In the genomic region with DNA sequence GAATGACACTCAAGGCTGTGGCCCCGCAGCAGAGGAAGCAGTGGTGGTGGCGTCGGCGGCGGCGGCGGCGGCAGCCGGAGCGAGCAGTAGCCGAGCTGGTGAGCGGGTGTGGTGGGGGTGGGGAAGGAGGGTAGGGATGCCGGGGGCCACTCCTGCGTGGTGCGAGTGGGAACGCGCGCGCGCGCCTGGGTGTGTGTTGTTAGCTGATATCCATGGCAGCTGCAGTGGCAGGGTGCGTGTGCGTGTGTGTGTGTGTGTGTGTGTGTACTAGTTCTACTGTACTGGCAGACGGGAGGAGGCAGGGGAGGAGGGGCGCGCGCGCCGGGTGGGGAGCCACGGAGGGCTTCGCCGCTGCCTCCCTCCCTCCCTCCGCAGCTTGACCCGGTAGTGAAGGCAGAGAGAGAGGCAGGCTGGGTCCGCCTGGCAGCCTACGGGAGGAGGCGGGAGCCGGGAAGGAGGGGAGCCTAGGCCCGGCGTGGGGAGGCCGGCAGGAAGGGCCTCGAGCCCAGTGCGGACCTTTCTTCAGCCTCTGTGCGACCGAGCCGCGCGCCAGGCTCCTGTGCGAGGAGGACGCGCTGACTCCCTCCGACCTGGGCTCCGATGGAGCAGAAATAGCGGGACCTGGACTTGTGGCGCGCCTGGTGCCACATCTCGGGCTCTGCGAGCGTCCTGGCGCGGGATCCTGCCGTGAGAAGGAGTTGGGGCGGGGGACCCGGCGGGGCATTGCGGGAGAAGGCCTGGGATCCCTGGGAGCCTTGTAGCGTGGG, we compare ENCODE assay signal across 1 cellular context.
TF ChIP-seq lines count a peak whose summit lies in the region.

Gene MAGI2, minus strand, starts transcription at position 110 of the 767 bp plus-strand sequence. CDS start 347 bp downstream, outside the sequence.

TF ChIP-seq in HEK293, 187 proteins besides CTCF, POLR2A, EP300 and RAD21 (continued from another document and continues in another):
- TF ChIP-seq, protein P1, sequence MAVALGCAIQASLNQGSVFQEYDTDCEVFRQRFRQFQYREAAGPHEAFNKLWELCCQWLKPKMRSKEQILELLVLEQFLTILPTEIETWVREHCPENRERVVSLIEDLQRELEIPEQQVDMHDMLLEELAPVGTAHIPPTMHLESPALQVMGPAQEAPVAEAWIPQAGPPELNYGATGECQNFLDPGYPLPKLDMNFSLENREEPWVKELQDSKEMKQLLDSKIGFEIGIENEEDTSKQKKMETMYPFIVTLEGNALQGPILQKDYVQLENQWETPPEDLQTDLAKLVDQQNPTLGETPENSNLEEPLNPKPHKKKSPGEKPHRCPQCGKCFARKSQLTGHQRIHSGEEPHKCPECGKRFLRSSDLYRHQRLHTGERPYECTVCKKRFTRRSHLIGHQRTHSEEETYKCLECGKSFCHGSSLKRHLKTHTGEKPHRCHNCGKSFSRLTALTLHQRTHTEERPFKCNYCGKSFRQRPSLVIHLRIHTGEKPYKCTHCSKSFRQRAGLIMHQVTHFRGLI (tag by site-specific recombination; IDR thresholded peaks at IDR 0.05), result peak; percentile 12; the same call in 1 of the 2 replicates
- no peak for TF ChIP-seq TRIM28 (IDR thresholded peaks at IDR 0.05; ENCODE audit: borderline replicate concordance, low read length)
- peak; percentile 49 for TF ChIP-seq ZBTB21 (tag by site-specific recombination; IDR thresholded peaks at IDR 0.05)
- TF ChIP-seq ZBTB6 (tag by site-specific recombination; IDR thresholded peaks at IDR 0.05), result no peak
- TF ChIP-seq ZNF664 (tag by site-specific recombination; IDR thresholded peaks at IDR 0.05), result no peak
- no peak for TF ChIP-seq ZNF830 (tag by site-specific recombination; IDR thresholded peaks at IDR 0.05; ENCODE audit: low read depth)
- TF ChIP-seq ZNF558 (tag by site-specific recombination; IDR thresholded peaks at IDR 0.05), result no peak
- no peak for TF ChIP-seq PRDM1 (tag by site-specific recombination; IDR thresholded peaks at IDR 0.05)
- no peak for TF ChIP-seq MEIS1 (CRISPR knock-in tag; IDR thresholded peaks at IDR 0.05; ENCODE audit: borderline replicate concordance)
- peak; percentile 61 for TF ChIP-seq ZIC2 (tag by site-specific recombination; IDR thresholded peaks at IDR 0.05)
- 0 out of 2 replicates have a peak, but pooled peaks have one; percentile 13 for TF ChIP-seq SCRT1 (tag by site-specific recombination; IDR thresholded peaks at IDR 0.05; ENCODE audit: borderline replicate concordance)
- TF ChIP-seq PRDM6 (tag by site-specific recombination; IDR thresholded peaks at IDR 0.05), result no peak
- TF ChIP-seq, protein P2, sequence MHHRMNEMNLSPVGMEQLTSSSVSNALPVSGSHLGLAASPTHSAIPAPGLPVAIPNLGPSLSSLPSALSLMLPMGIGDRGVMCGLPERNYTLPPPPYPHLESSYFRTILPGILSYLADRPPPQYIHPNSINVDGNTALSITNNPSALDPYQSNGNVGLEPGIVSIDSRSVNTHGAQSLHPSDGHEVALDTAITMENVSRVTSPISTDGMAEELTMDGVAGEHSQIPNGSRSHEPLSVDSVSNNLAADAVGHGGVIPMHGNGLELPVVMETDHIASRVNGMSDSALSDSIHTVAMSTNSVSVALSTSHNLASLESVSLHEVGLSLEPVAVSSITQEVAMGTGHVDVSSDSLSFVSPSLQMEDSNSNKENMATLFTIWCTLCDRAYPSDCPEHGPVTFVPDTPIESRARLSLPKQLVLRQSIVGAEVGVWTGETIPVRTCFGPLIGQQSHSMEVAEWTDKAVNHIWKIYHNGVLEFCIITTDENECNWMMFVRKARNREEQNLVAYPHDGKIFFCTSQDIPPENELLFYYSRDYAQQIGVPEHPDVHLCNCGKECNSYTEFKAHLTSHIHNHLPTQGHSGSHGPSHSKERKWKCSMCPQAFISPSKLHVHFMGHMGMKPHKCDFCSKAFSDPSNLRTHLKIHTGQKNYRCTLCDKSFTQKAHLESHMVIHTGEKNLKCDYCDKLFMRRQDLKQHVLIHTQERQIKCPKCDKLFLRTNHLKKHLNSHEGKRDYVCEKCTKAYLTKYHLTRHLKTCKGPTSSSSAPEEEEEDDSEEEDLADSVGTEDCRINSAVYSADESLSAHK (tag by site-specific recombination; IDR thresholded peaks at IDR 0.05), result peak; percentile 61; the same call in 1 of the 2 replicates
- no peak for TF ChIP-seq ZNF140 (tag by site-specific recombination; IDR thresholded peaks at IDR 0.05)
- TF ChIP-seq ZNF768 (tag by site-specific recombination; IDR thresholded peaks at IDR 0.05), result no peak
- no peak for TF ChIP-seq ZNF112 (tag by site-specific recombination; IDR thresholded peaks at IDR 0.05)
- TF ChIP-seq ZNF221 (tag by site-specific recombination; IDR thresholded peaks at IDR 0.05; ENCODE audit: borderline replicate concordance), result no peak
- TF ChIP-seq TCF7L2 (IDR thresholded peaks at IDR 0.05; ENCODE audit: borderline replicate concordance, low read depth, low read length), result no peak
- no peak for TF ChIP-seq ZNF16 (tag by site-specific recombination; IDR thresholded peaks at IDR 0.05; ENCODE audit: low read depth)
- TF ChIP-seq ZNF23 (tag by site-specific recombination; IDR thresholded peaks at IDR 0.05; ENCODE audit: borderline replicate concordance), result no peak
- peak; percentile 69; the same call in 1 of the 2 replicates for TF ChIP-seq SCRT2 (tag by site-specific recombination; IDR thresholded peaks at IDR 0.05)
- no peak for TF ChIP-seq ZNF155 (tag by site-specific recombination; IDR thresholded peaks at IDR 0.05)
- TF ChIP-seq ZNF621 (tag by site-specific recombination; IDR thresholded peaks at IDR 0.05), result no peak
- TF ChIP-seq, protein P3, sequence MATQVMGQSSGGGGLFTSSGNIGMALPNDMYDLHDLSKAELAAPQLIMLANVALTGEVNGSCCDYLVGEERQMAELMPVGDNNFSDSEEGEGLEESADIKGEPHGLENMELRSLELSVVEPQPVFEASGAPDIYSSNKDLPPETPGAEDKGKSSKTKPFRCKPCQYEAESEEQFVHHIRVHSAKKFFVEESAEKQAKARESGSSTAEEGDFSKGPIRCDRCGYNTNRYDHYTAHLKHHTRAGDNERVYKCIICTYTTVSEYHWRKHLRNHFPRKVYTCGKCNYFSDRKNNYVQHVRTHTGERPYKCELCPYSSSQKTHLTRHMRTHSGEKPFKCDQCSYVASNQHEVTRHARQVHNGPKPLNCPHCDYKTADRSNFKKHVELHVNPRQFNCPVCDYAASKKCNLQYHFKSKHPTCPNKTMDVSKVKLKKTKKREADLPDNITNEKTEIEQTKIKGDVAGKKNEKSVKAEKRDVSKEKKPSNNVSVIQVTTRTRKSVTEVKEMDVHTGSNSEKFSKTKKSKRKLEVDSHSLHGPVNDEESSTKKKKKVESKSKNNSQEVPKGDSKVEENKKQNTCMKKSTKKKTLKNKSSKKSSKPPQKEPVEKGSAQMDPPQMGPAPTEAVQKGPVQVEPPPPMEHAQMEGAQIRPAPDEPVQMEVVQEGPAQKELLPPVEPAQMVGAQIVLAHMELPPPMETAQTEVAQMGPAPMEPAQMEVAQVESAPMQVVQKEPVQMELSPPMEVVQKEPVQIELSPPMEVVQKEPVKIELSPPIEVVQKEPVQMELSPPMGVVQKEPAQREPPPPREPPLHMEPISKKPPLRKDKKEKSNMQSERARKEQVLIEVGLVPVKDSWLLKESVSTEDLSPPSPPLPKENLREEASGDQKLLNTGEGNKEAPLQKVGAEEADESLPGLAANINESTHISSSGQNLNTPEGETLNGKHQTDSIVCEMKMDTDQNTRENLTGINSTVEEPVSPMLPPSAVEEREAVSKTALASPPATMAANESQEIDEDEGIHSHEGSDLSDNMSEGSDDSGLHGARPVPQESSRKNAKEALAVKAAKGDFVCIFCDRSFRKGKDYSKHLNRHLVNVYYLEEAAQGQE (tag by site-specific recombination; IDR thresholded peaks at IDR 0.05), result no peak
- no peak for TF ChIP-seq REPIN1 (tag by site-specific recombination; IDR thresholded peaks at IDR 0.05; ENCODE audit: low read depth)
- TF ChIP-seq ZNF324 (tag by site-specific recombination; IDR thresholded peaks at IDR 0.05), result peak; percentile 66
- no peak for TF ChIP-seq ZNF350 (tag by site-specific recombination; IDR thresholded peaks at IDR 0.05)
- TF ChIP-seq ZFHX2 (tag by site-specific recombination; conservative IDR thresholded peaks at IDR 0.05), result peak; percentile 86
- TF ChIP-seq ZNF747 (tag by site-specific recombination; IDR thresholded peaks at IDR 0.05), result no peak
- no peak for TF ChIP-seq ZNF132 (tag by site-specific recombination; IDR thresholded peaks at IDR 0.05; ENCODE audit: borderline replicate concordance)
- no peak for TF ChIP-seq ZNF248 (tag by site-specific recombination; IDR thresholded peaks at IDR 0.05)
- 0 out of 2 replicates have a peak, but pooled peaks have one; percentile 38 for TF ChIP-seq ZSCAN30 (tag by site-specific recombination; IDR thresholded peaks at IDR 0.05)
- no peak for TF ChIP-seq ZNF433 (tag by site-specific recombination; IDR thresholded peaks at IDR 0.05; ENCODE audit: low read depth)
- no peak for TF ChIP-seq ZNF677 (tag by site-specific recombination; IDR thresholded peaks at IDR 0.05)
- no peak for TF ChIP-seq ZNF416 (tag by site-specific recombination; IDR thresholded peaks at IDR 0.05)
- peak; percentile 85 for TF ChIP-seq ZNF785 (tag by site-specific recombination; IDR thresholded peaks at IDR 0.05)
- no peak for TF ChIP-seq ZBTB1 (tag by site-specific recombination; IDR thresholded peaks at IDR 0.05)
- TF ChIP-seq, protein P4, sequence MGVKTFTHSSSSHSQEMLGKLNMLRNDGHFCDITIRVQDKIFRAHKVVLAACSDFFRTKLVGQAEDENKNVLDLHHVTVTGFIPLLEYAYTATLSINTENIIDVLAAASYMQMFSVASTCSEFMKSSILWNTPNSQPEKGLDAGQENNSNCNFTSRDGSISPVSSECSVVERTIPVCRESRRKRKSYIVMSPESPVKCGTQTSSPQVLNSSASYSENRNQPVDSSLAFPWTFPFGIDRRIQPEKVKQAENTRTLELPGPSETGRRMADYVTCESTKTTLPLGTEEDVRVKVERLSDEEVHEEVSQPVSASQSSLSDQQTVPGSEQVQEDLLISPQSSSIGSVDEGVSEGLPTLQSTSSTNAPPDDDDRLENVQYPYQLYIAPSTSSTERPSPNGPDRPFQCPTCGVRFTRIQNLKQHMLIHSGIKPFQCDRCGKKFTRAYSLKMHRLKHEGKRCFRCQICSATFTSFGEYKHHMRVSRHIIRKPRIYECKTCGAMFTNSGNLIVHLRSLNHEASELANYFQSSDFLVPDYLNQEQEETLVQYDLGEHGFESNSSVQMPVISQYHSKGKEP (tag by site-specific recombination; IDR thresholded peaks at IDR 0.05), result no peak
- TF ChIP-seq ZNF423 (tag by site-specific recombination; IDR thresholded peaks at IDR 0.05), result no peak
- TF ChIP-seq KLF8 (tag by site-specific recombination; IDR thresholded peaks at IDR 0.05), result peak; percentile 98
- TF ChIP-seq MZF1 (tag by site-specific recombination; IDR thresholded peaks at IDR 0.05; ENCODE audit: borderline replicate concordance), result peak; percentile 37; the same call in 1 of the 2 replicates
- TF ChIP-seq ZBTB8A (tag by site-specific recombination; IDR thresholded peaks at IDR 0.05), result peak; percentile 61; the same call in 1 of the 2 replicates
- no peak for TF ChIP-seq ZFP3 (tag by site-specific recombination; IDR thresholded peaks at IDR 0.05; ENCODE audit: low read depth)
- TF ChIP-seq, protein P5, sequence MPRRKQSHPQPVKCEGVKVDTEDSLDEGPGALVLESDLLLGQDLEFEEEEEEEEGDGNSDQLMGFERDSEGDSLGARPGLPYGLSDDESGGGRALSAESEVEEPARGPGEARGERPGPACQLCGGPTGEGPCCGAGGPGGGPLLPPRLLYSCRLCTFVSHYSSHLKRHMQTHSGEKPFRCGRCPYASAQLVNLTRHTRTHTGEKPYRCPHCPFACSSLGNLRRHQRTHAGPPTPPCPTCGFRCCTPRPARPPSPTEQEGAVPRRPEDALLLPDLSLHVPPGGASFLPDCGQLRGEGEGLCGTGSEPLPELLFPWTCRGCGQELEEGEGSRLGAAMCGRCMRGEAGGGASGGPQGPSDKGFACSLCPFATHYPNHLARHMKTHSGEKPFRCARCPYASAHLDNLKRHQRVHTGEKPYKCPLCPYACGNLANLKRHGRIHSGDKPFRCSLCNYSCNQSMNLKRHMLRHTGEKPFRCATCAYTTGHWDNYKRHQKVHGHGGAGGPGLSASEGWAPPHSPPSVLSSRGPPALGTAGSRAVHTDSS (tag by site-specific recombination; IDR thresholded peaks at IDR 0.05), result no peak
- peak; percentile 81; the same call in 1 of the 2 replicates for TF ChIP-seq KLF7 (tag by site-specific recombination; IDR thresholded peaks at IDR 0.05; ENCODE audit: borderline replicate concordance)
- TF ChIP-seq IKZF3 (tag by site-specific recombination; IDR thresholded peaks at IDR 0.05), result no peak
- no peak for TF ChIP-seq ZNF530 (tag by site-specific recombination; IDR thresholded peaks at IDR 0.05; ENCODE audit: low read depth)
- no peak for TF ChIP-seq GFI1B (tag by site-specific recombination; IDR thresholded peaks at IDR 0.05)
- TF ChIP-seq ZNF501 (tag by site-specific recombination; IDR thresholded peaks at IDR 0.05), result peak; percentile 95
- TF ChIP-seq INSM2 (tag by site-specific recombination; IDR thresholded peaks at IDR 0.05), result 0 out of 2 replicates have a peak, but pooled peaks have one; percentile 60
